ENCODE assay signal across 3 cellular contexts in genomic region chr14:36151335-36151734, GRCh38.
"Had no signal": no experiment of that assay in that cellular context is flagged by ENCODE, and none has a peak within 500 bp of the region (broad histone marks: within the 10 kb centered on the region; RNA-seq: fewer than 3 reads in every experiment).

No MANE protein-coding gene starts in this region.

- H3K4me3 ChIP-seq: GM12878 had no signal

- DNase-seq: GDM1, GF-D8 had no signal
